ENCODE assay signal across 18 cellular contexts in genomic region chr19:5269279-5269678, GRCh38.
DNase-seq lines count a peak whose midpoint lies in the region; ATAC-seq and TF ChIP-seq lines count a peak whose summit lies in the region.
"Had no signal": no experiment of that assay in that cellular context is flagged by ENCODE, and none has a peak within 500 bp of the region (broad histone marks: within the 10 kb centered on the region; RNA-seq: fewer than 3 reads in every experiment).

No MANE protein-coding gene starts in this region.

- CTCF ChIA-PET in activated CD4-positive, alpha-beta T cell treated with anti-CD3 and anti-CD28 coated beads, Interleukin-2, amount 10 ng/mL, durations not matched to agents 7 days and 5 days (lab: Charles Lee) = no interaction called here
- CTCF ChIA-PET in WTC11 (lab: Charles Lee) (interaction anchor here (0.6 to 0.7 kb wide), 4 partner anchors 36 to 216 kb away, joined by 3 to 4 read pairs (median 3); no protein-coding TSS in a partner anchor), Caco-2 (lab: Charles Lee) (no interaction called here)

- BruUV-seq in Caco-2 (replicated peaks; lab: Mats Ljungman, UMichigan) = no TSS peak

- no peaks in the 10 kb centered on the region for H3K9me3 Mint-ChIP-seq in activated CD4-positive, alpha-beta T cell treated with anti-CD3 and anti-CD28 coated beads, Interleukin-2, amount 10 ng/mL, durations not matched to agents 7 days and 5 days
- H3K9me3 Mint-ChIP-seq in WTC11 = no peaks in the 10 kb centered on the region
- no peaks in the 10 kb centered on the region for H3K9me3 Mint-ChIP-seq in nephron progenitor cell
- no peaks in the 10 kb centered on the region for H3K9me3 Mint-ChIP-seq in Caco-2 (ENCODE audit: unreplicated experiment)
- H3K9me3 Mint-ChIP-seq: HFFc6 had no signal

- intact Hi-C loops in Caco-2 (cut with micrococcal nuclease; ENCODE audit: unreplicated experiment) = no loop called here

- ATAC-seq in WTC11 = no peak
- no peak for ATAC-seq in GM21381 (IDR thresholded peaks at IDR 0.05; ENCODE audit: unreplicated experiment)
- no peak for ATAC-seq in GM18517 (IDR thresholded peaks at IDR 0.05; ENCODE audit: unreplicated experiment)
- ATAC-seq: GM12878 had no signal

- no peaks in the 10 kb centered on the region for H3K9me3 ChIP-seq in Caco-2
- H3K9me3 ChIP-seq: BLaER1 had no signal

- H3K27me3 Mint-ChIP-seq in activated CD4-positive, alpha-beta T cell treated with anti-CD3 and anti-CD28 coated beads, Interleukin-2, amount 10 ng/mL, durations not matched to agents 7 days and 5 days = no peaks in the 10 kb centered on the region
- H3K27me3 Mint-ChIP-seq in WTC11 (ENCODE audit: low read depth) (no peaks in the 10 kb centered on the region; the same call in 1 of the 2 replicates), nephron progenitor cell (ENCODE audit: low read depth, poor library complexity) (peaks cover 2% of the 10 kb centered on the region), Caco-2 (ENCODE audit: insufficient read depth, unreplicated experiment) (no peaks in the 10 kb centered on the region)
- H3K27me3 Mint-ChIP-seq: CD4-positive, CD25-positive, alpha-beta regulatory T cell had no signal

- DNase-seq in activated CD4-positive, alpha-beta T cell treated with anti-CD3 and anti-CD28 coated beads, Interleukin-2, amount 10 ng/mL, durations not matched to agents 7 days and 5 days = no peak
- no peak for DNase-seq in activated CD4-positive, alpha-beta T cell treated with anti-CD3 and anti-CD28 coated beads, Interleukin-2, amount 50 U/mL, for 4 hours
- DNase-seq in WTC11 (ENCODE audit: low spot score) (no peak), nephron progenitor cell (no peak), Caco-2 (no peak)
- DNase-seq: AML-193; CD4-positive, CD25-positive, alpha-beta regulatory T cell; DMS79; GOT3; HCEC 1CT; HFFc6 had no signal

- no peak overlapping the region for H3K4me3 ChIP-seq in Caco-2 (ENCODE audit: low read depth, low read length)
- H3K4me3 ChIP-seq: BLaER1, GM12878 had no signal

- H3K36me3 Mint-ChIP-seq in activated CD4-positive, alpha-beta T cell treated with anti-CD3 and anti-CD28 coated beads, Interleukin-2, amount 10 ng/mL, durations not matched to agents 7 days and 5 days (ENCODE audit: low read depth) = no peaks in the 10 kb centered on the region
- peaks cover 20% of the 10 kb centered on the region for H3K36me3 Mint-ChIP-seq in WTC11
- H3K36me3 Mint-ChIP-seq in nephron progenitor cell (ENCODE audit: low read depth) = peaks cover 45% of the 10 kb centered on the region
- H3K36me3 Mint-ChIP-seq in Caco-2 (ENCODE audit: insufficient read depth, unreplicated experiment) = peaks cover under 1% of the 10 kb centered on the region

- POLR2A ChIA-PET in activated CD4-positive, alpha-beta T cell treated with anti-CD3 and anti-CD28 coated beads, Interleukin-2, amount 10 ng/mL, durations not matched to agents 7 days and 5 days (lab: Charles Lee) = no interaction called here
- POLR2A ChIA-PET in WTC11 (lab: Charles Lee) = no interaction called here
- POLR2A ChIA-PET in Caco-2 (lab: Charles Lee) = no interaction called here

- no peaks in the 10 kb centered on the region; the same call in 1 of the 2 replicates for H3K36me3 ChIP-seq in Caco-2 (ENCODE audit: control insufficient read depth, insufficient read depth, low read length)

- peak overlapping the region; percentile 79 for H3K27ac ChIP-seq in C4-2B
- H3K27ac ChIP-seq: 22Rv1, BLaER1, HL-60 had no signal

- TF ChIP-seq CTCF in C4-2B (conservative IDR thresholded peaks at IDR 0.05) = no peak
- no peak for TF ChIP-seq CTCF in WTC11 (IDR thresholded peaks at IDR 0.05)
- TF ChIP-seq CTCF in nephron progenitor cell (IDR thresholded peaks at IDR 0.05) = no peak
- TF ChIP-seq CTCF in Caco-2 (IDR thresholded peaks at IDR 0.05; ENCODE audit: insufficient read depth in 1 of 2, low read depth in 1 of 2, low read length in 1 of 2, severe bottlenecking in 1 of 2, unreplicated experiment in 1 of 2) = no peak

- no peaks in the 10 kb centered on the region for H3K4me1 ChIP-seq in Caco-2
- H3K4me1 ChIP-seq: BLaER1 had no signal

- H3K27ac Mint-ChIP-seq in activated CD4-positive, alpha-beta T cell treated with anti-CD3 and anti-CD28 coated beads, Interleukin-2, amount 10 ng/mL, durations not matched to agents 7 days and 5 days = peak overlapping the region; percentile 2
- H3K27ac Mint-ChIP-seq in WTC11 = peak overlapping the region; percentile 45; the same call in 1 of the 2 replicates
- peak overlapping the region; percentile 36 for H3K27ac Mint-ChIP-seq in nephron progenitor cell
- no peak overlapping the region for H3K27ac Mint-ChIP-seq in Caco-2 (ENCODE audit: unreplicated experiment)
- H3K27ac Mint-ChIP-seq: CD4-positive, CD25-positive, alpha-beta regulatory T cell; HFFc6 had no signal

- no peaks in the 10 kb centered on the region for H3K4me1 Mint-ChIP-seq in activated CD4-positive, alpha-beta T cell treated with anti-CD3 and anti-CD28 coated beads, Interleukin-2, amount 10 ng/mL, durations not matched to agents 7 days and 5 days
- H3K4me1 Mint-ChIP-seq in WTC11 (no peaks in the 10 kb centered on the region), nephron progenitor cell (no peaks in the 10 kb centered on the region), Caco-2 (ENCODE audit: low read depth, unreplicated experiment) (no peaks in the 10 kb centered on the region)
- H3K4me1 Mint-ChIP-seq: CD4-positive, CD25-positive, alpha-beta regulatory T cell had no signal

- H3K4me3 Mint-ChIP-seq in activated CD4-positive, alpha-beta T cell treated with anti-CD3 and anti-CD28 coated beads, Interleukin-2, amount 10 ng/mL, durations not matched to agents 7 days and 5 days = no peak overlapping the region
- H3K4me3 Mint-ChIP-seq in WTC11 (no peak overlapping the region), nephron progenitor cell (no peak overlapping the region), Caco-2 (ENCODE audit: unreplicated experiment) (no peak overlapping the region)
- H3K4me3 Mint-ChIP-seq: CD4-positive, CD25-positive, alpha-beta regulatory T cell; HFFc6 had no signal

- H3K27me3 ChIP-seq in Caco-2 (replicated peaks; ENCODE audit: control insufficient read depth, insufficient read depth, low read length) = no peaks in the 10 kb centered on the region
- H3K27me3 ChIP-seq: BLaER1 had no signal

TF ChIP-seq in WTC11, 78 proteins besides CTCF, POLR2A, EP300 and RAD21:
- TF ChIP-seq PREB (CRISPR knock-in tag; IDR thresholded peaks at IDR 0.05; ENCODE audit: borderline replicate concordance) (no peak), NFYB (CRISPR knock-in tag; conservative IDR thresholded peaks at IDR 0.05; ENCODE audit: low read depth) (no peak)
